In genomic region chr11:65854871-65855837, GRCh38 we compare ENCODE assay signal across 1 cellular context.
TF ChIP-seq lines count a peak whose summit lies in the region.

No MANE protein-coding gene starts in this region.

TF ChIP-seq in WTC11, 78 proteins besides CTCF, POLR2A, EP300 and RAD21 (continued from another document):
- no peak for TF ChIP-seq ZNF425 (CRISPR knock-in tag; conservative IDR thresholded peaks at IDR 0.05)
- TF ChIP-seq E2F5 (CRISPR knock-in tag; IDR thresholded peaks at IDR 0.05) = no peak
- TF ChIP-seq NFE2L1 (CRISPR knock-in tag; IDR thresholded peaks at IDR 0.05) = no peak
- no peak for TF ChIP-seq USF2 (CRISPR knock-in tag; IDR thresholded peaks at IDR 0.05)
- TF ChIP-seq NR3C1 (CRISPR knock-in tag; conservative IDR thresholded peaks at IDR 0.05; ENCODE audit: low read depth) = no peak
- no peak for TF ChIP-seq ZSCAN18 (CRISPR knock-in tag; IDR thresholded peaks at IDR 0.05)
- no peak for TF ChIP-seq NR1H2 (CRISPR knock-in tag; IDR thresholded peaks at IDR 0.05)
- TF ChIP-seq ATF1 (CRISPR knock-in tag; IDR thresholded peaks at IDR 0.05) = no peak
- TF ChIP-seq RELA (CRISPR knock-in tag; IDR thresholded peaks at IDR 0.05; ENCODE audit: borderline replicate concordance) = no peak
- TF ChIP-seq ZNF512 (CRISPR knock-in tag; IDR thresholded peaks at IDR 0.05; ENCODE audit: borderline replicate concordance) = no peak
- no peak for TF ChIP-seq FOXK1 (CRISPR knock-in tag; IDR thresholded peaks at IDR 0.05)
